7 cellular contexts compared by ENCODE assay signal in the genomic region with DNA sequence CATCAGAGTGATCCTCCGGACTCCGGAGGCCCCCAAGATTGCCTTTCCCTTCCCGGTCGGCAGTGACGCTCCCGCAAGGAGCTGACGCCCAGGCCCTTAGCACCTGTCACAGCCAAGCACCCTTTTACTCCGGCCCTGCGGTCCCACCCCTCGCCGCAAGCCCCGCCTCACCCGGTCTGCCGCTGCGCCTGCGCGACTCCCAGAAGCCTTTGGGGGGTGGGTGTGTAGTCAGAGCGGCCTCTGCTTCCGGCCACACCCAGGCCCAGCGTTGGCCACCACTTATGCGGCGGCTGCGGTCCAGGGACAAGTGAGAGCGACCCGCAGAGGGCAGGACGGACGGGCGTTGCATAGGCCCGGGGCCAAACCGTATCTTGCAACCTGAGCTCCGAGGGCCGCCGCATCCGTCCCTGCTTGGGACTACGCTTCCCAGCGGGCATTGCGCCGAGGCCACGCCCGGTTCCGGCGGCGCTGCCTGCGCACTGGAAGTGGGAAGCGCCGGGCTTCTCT.
DNase-seq lines count a peak whose midpoint lies in the region; ATAC-seq, FAIRE-seq and TF ChIP-seq lines count a peak whose summit lies in the region.

No MANE protein-coding gene starts in this region.

- peak; percentile 71 for ATAC-seq in GM19043 (IDR thresholded peaks at IDR 0.05; ENCODE audit: low read depth, unreplicated experiment)
- ATAC-seq in stimulated activated memory B cell treated with anti-CD40 and anti-IgM and Interleukin-4, amounts not matched to agents 10 μg/mL and 1 μg/mL and 100 μg/mL, for 72 hours: peak; percentile 95

- no peaks in the 10 kb centered on the region for H3K4me1 Mint-ChIP-seq in nephron
- H3K4me1 Mint-ChIP-seq in stimulated activated memory B cell treated with anti-CD40 and anti-IgM and Interleukin-4, amounts not matched to agents 10 μg/mL and 1 μg/mL and 100 μg/mL, for 72 hours: peaks cover 16% of the 10 kb centered on the region

- peak; percentile 89 for DNase-seq in HTR-8/SVneo (ENCODE audit: insufficient read length, low spot score)
- DNase-seq in SHP77 (lab: John Stamatoyannopoulos, UW): peak; percentile 77 to 83
- DNase-seq in activated gamma-delta T cell treated with Interleukin-2 at 50 U/mL for 16 hours: peak; percentile 82
- DNase-seq in fibroblast of the conjunctiva (ENCODE audit: low read depth): peak; percentile 82

- TF ChIP-seq CTCF in nephron (IDR thresholded peaks at IDR 0.05; ENCODE audit: unreplicated experiment in 3 of 3): no peak

- H3K9me3 Mint-ChIP-seq in nephron: peaks cover 66% of the 10 kb centered on the region
- peaks cover 26% of the 10 kb centered on the region for H3K9me3 Mint-ChIP-seq in stimulated activated memory B cell treated with anti-CD40 and anti-IgM and Interleukin-4, amounts not matched to agents 10 μg/mL and 1 μg/mL and 100 μg/mL, for 72 hours

- no peaks in the 10 kb centered on the region for H3K27me3 Mint-ChIP-seq in nephron (ENCODE audit: low read depth)
- H3K27me3 Mint-ChIP-seq in stimulated activated memory B cell treated with anti-CD40 and anti-IgM and Interleukin-4, amounts not matched to agents 10 μg/mL and 1 μg/mL and 100 μg/mL, for 72 hours: no peaks in the 10 kb centered on the region

- peak overlapping the region; percentile 93 to 97 (median 96) for H3K27ac Mint-ChIP-seq in nephron
- H3K27ac Mint-ChIP-seq in stimulated activated memory B cell treated with anti-CD40 and anti-IgM and Interleukin-4, amounts not matched to agents 10 μg/mL and 1 μg/mL and 100 μg/mL, for 72 hours: peak overlapping the region; percentile 95

- peak overlapping the region; percentile 89 to 93 (median 91) for H3K4me3 Mint-ChIP-seq in nephron
- peak overlapping the region; percentile 85 for H3K4me3 Mint-ChIP-seq in stimulated activated memory B cell treated with anti-CD40 and anti-IgM and Interleukin-4, amounts not matched to agents 10 μg/mL and 1 μg/mL and 100 μg/mL, for 72 hours

- peak; percentile 64 for FAIRE-seq in HTR-8/SVneo (lab: Jason Lieb, UNC)

- peaks cover 48% of the 10 kb centered on the region for H3K36me3 Mint-ChIP-seq in nephron (ENCODE audit: low read depth)
- peaks cover 47% of the 10 kb centered on the region for H3K36me3 Mint-ChIP-seq in stimulated activated memory B cell treated with anti-CD40 and anti-IgM and Interleukin-4, amounts not matched to agents 10 μg/mL and 1 μg/mL and 100 μg/mL, for 72 hours

Comparison
In these comparisons a context has a peak if more than half of its experiments do, and no peak if none do; other contexts are left out.
1. Peak in every context shown above with its lines: DNase-seq and ATAC-seq.